ENCODE assay signal across 15 cellular contexts in the genomic region with DNA sequence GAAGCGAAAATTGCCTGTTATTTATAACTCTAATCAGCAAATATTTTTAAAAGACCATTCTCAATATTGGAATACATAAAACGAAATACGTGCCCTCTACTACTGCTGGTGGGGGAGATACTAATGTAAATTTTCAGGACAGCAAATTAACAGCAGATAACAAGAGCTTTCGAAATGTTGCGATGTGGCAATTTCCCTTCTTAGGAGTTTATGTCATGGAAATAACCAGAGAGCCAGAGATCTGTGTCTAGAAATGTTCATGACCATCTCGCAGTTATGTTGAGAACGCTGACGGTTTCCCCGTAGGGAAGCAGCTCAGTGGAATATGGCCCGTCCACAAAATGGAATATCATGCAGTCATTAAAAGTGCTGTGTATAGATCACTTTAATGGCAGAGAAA.
"Had no signal": no experiment of that assay in that cellular context is flagged by ENCODE, and none has a peak within 500 bp of the region (broad histone marks: within the 10 kb centered on the region; RNA-seq: fewer than 3 reads in every experiment).

No MANE protein-coding gene starts in this region.

- H3K9me3 ChIP-seq: lower lobe of right lung, testis had no signal

- H3K27ac Mint-ChIP-seq: activated CD4-positive, alpha-beta T cell treated with anti-CD3 and anti-CD28 coated beads for 36 hours; activated CD8-positive, alpha-beta T cell treated with anti-CD3 and anti-CD28 coated beads, Interleukin-2, amount 10 ng/mL, durations not matched to agents 7 days and 5 days; activated T-helper 1 cell treated with anti-CD3 and anti-CD28 coated beads, Interleukin-12 subunit alpha, Interleukin-12 subunit beta, Interleukin-2, Interleukin-4 antibody, amounts not matched to agents 30 ng/mL and 10 ng/mL and 1 ng/mL, durations not matched to agents 14 hours and 24 hours and 36 hours; naive B cell; stimulated activated naive CD8-positive, alpha-beta T cell treated with anti-CD3 and anti-CD28 coated beads, Interleukin-15, Interleukin-2, amounts not matched to agents 100 ng/mL and 50 ng/mL, for 24 hours had no signal

- H3K4me1 ChIP-seq: lower lobe of right lung, parathyroid adenoma, testis had no signal

- H3K36me3 ChIP-seq: cardiac muscle cell, lower lobe of right lung had no signal

- DNase-seq: activated CD4-positive, alpha-beta T cell treated with anti-CD3 and anti-CD28 coated beads for 36 hours; activated CD8-positive, alpha-beta memory T cell treated with anti-CD3 and anti-CD28 coated beads, Interleukin-2, amount 50 U/mL, for 48 hours; activated CD8-positive, alpha-beta T cell treated with anti-CD3 and anti-CD28 coated beads, Interleukin-2, amount 10 ng/mL, durations not matched to agents 7 days and 5 days; activated naive CD4-positive, alpha-beta T cell; left cardiac atrium; naive B cell; stimulated activated CD4-positive, alpha-beta T cell treated with anti-CD3 and anti-CD28 coated beads, Interleukin-4, amount 100 ng/mL, for 24 hours; T1000; testis; WERI-Rb-1 had no signal

- ATAC-seq: activated CD4-positive, alpha-beta T cell treated with anti-CD3 and anti-CD28 coated beads for 36 hours; activated CD8-positive, alpha-beta T cell treated with anti-CD3 and anti-CD28 coated beads, Interleukin-2, amount 10 ng/mL, durations not matched to agents 7 days and 5 days; left cardiac atrium; lower lobe of right lung had no signal

- H3K4me3 Mint-ChIP-seq: activated CD4-positive, alpha-beta T cell treated with anti-CD3 and anti-CD28 coated beads for 36 hours; activated CD8-positive, alpha-beta T cell treated with anti-CD3 and anti-CD28 coated beads, Interleukin-2, amount 10 ng/mL, durations not matched to agents 7 days and 5 days; activated T-helper 1 cell treated with anti-CD3 and anti-CD28 coated beads, Interleukin-12 subunit alpha, Interleukin-12 subunit beta, Interleukin-2, Interleukin-4 antibody, amounts not matched to agents 30 ng/mL and 10 ng/mL and 1 ng/mL, durations not matched to agents 14 hours and 24 hours and 36 hours; naive B cell; stimulated activated naive CD8-positive, alpha-beta T cell treated with anti-CD3 and anti-CD28 coated beads, Interleukin-15, Interleukin-2, amounts not matched to agents 100 ng/mL and 50 ng/mL, for 24 hours had no signal

- H3K9me3 Mint-ChIP-seq: activated T-helper 1 cell treated with anti-CD3 and anti-CD28 coated beads, Interleukin-12 subunit alpha, Interleukin-12 subunit beta, Interleukin-2, Interleukin-4 antibody, amounts not matched to agents 30 ng/mL and 10 ng/mL and 1 ng/mL, durations not matched to agents 14 hours and 24 hours and 36 hours had no signal

- H3K27me3 Mint-ChIP-seq: stimulated activated naive CD8-positive, alpha-beta T cell treated with anti-CD3 and anti-CD28 coated beads, Interleukin-15, Interleukin-2, amounts not matched to agents 100 ng/mL and 50 ng/mL, for 24 hours had no signal

- H3K4me3 ChIP-seq: cardiac muscle cell, lower lobe of right lung, testis had no signal

- H3K27ac ChIP-seq: cardiac muscle cell, lower lobe of right lung, parathyroid adenoma, testis, WERI-Rb-1 had no signal

- H3K27me3 ChIP-seq: cardiac muscle cell, testis had no signal

- H3K4me1 Mint-ChIP-seq: activated CD4-positive, alpha-beta T cell treated with anti-CD3 and anti-CD28 coated beads for 36 hours; naive B cell had no signal
